1 cellular context compared by ENCODE assay signal in genomic region chr22:48205790-48206189, GRCh38.
TF ChIP-seq lines count a peak whose summit lies in the region.

No MANE protein-coding gene starts in this region.

TF ChIP-seq in H1, 55 proteins besides CTCF, POLR2A, EP300 and RAD21:
- TF ChIP-seq SP1 (IDR thresholded peaks at IDR 0.05; ENCODE audit: low read depth, low read length) (no peak), SAP30 (IDR thresholded peaks at IDR 0.05; ENCODE audit: insufficient read depth, insufficient replicate concordance, low read length) (no peak), PHF8 (conservative IDR thresholded peaks at IDR 0.05; ENCODE audit: low read depth, low read length) (no peak), SP4 (IDR thresholded peaks at IDR 0.05; ENCODE audit: low read length) (no peak), BCL11A (IDR thresholded peaks at IDR 0.05; ENCODE audit: low read depth in 2 of 2, low read length in 2 of 2) (no peak), SUZ12 (IDR thresholded peaks at IDR 0.05; ENCODE audit: low read length) (no peak), TEAD4 (IDR thresholded peaks at IDR 0.05; ENCODE audit: low read depth, low read length) (no peak), CHD2 (IDR thresholded peaks at IDR 0.05; ENCODE audit: low read length) (no peak), RBBP5 (IDR thresholded peaks at IDR 0.05; ENCODE audit: borderline replicate concordance, low read depth, low read length) (no peak), YY1 (IDR thresholded peaks at IDR 0.05; ENCODE audit: low read depth, low read length) (no peak), BRCA1 (IDR thresholded peaks at IDR 0.05; ENCODE audit: low read depth, low read length) (no peak), TCF12 (IDR thresholded peaks at IDR 0.05; ENCODE audit: low read depth, low read length) (no peak), FOSL1 (IDR thresholded peaks at IDR 0.05; ENCODE audit: insufficient read depth, low read depth, low read length) (no peak), NRF1 (IDR thresholded peaks at IDR 0.05; ENCODE audit: low read depth, low read length) (no peak), BACH1 (IDR thresholded peaks at IDR 0.05; ENCODE audit: low read length) (no peak), RFX5 (IDR thresholded peaks at IDR 0.05; ENCODE audit: borderline replicate concordance, low read depth, low read length) (no peak), POU5F1 (IDR thresholded peaks at IDR 0.05; ENCODE audit: low read depth, low read length) (no peak), SIN3A (conservative IDR thresholded peaks at IDR 0.05 in 1 of 2, IDR thresholded peaks at IDR 0.05 in 1 of 2; ENCODE audit: low read depth in 1 of 2, low read length in 2 of 2) (no peak), EGR1 (IDR thresholded peaks at IDR 0.05; ENCODE audit: borderline replicate concordance, low read depth, low read length) (no peak)
